15 cellular contexts compared by ENCODE assay signal in the genomic region with DNA sequence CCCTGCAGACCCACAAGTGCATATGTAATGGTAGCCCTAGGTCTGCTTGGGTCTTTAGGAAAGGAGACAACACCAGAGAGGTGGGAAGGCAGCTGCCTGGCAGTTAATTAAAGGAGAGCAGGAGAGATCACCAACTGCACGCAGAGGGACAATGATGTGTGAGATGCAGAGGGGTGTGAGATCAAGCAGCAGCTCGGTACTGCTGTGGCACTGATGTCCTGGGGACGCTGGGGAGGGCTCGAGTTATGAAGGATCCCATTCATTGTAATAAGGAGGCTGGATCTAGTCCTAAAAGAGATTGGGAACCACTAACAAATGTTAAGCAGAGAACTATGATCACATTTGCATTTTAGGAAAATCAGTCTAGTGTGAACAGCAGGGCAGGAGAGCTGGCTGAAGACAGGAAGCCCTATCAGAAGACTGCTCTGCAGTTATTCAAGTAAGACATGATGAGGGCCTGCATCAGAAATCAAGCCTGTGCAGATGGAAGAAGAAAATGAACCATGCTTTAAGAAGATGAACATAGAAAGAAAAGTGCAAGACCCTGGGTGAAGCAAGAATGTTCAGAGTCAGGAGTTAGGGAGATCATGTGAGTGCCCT.
"Had no signal": no experiment of that assay in that cellular context is flagged by ENCODE, and none has a peak within 500 bp of the region (broad histone marks: within the 10 kb centered on the region; RNA-seq: fewer than 3 reads in every experiment).

No MANE protein-coding gene starts in this region.

- H3K9me3 ChIP-seq: neutrophil, right atrium auricular region had no signal

- H3K36me3 ChIP-seq: neutrophil, right atrium auricular region had no signal

- H3K36me3 Mint-ChIP-seq: activated naive CD8-positive, alpha-beta T cell treated with anti-CD3 and anti-CD28 coated beads, Interleukin-2, amount 10 ng/mL, durations not matched to agents 7 days and 5 days had no signal

- DNase-seq: activated CD4-positive, alpha-beta T cell treated with anti-CD3 and anti-CD28 coated beads, Interleukin-2, amount 10 ng/mL, durations not matched to agents 7 days and 5 days; activated CD8-positive, alpha-beta memory T cell treated with anti-CD3 and anti-CD28 coated beads, Interleukin-2, amount 50 U/mL, for 48 hours; activated gamma-delta T cell treated with Interleukin-2 at 50 U/mL for 16 hours; activated naive CD8-positive, alpha-beta T cell treated with anti-CD3 and anti-CD28 coated beads, Interleukin-2, amount 10 ng/mL, durations not matched to agents 7 days and 5 days; dermis blood vessel endothelial cell; left colon; naive thymus-derived CD8-positive, alpha-beta T cell; stimulated activated CD4-positive, alpha-beta T cell treated with anti-CD3 and anti-CD28 coated beads, Interleukin-15, amount 100 ng/mL, for 24 hours; stimulated activated CD4-positive, alpha-beta T cell treated with anti-CD3 and anti-CD28 coated beads, Interleukin-4, amount 100 ng/mL, for 1 hour; stimulated activated naive CD8-positive, alpha-beta T cell treated with anti-CD3 and anti-CD28 coated beads, Interleukin-15, Interleukin-2, amounts not matched to agents 100 U/mL and 50 U/mL, for 24 hours; trophoblast cell had no signal

- H3K4me3 Mint-ChIP-seq: activated CD4-positive, alpha-beta T cell treated with anti-CD3 and anti-CD28 coated beads, Interleukin-2, amount 10 ng/mL, durations not matched to agents 7 days and 5 days; activated naive CD8-positive, alpha-beta T cell treated with anti-CD3 and anti-CD28 coated beads, Interleukin-2, amount 10 ng/mL, durations not matched to agents 7 days and 5 days had no signal

- H3K27ac Mint-ChIP-seq: activated CD4-positive, alpha-beta T cell treated with anti-CD3 and anti-CD28 coated beads, Interleukin-2, amount 10 ng/mL, durations not matched to agents 7 days and 5 days; activated naive CD8-positive, alpha-beta T cell treated with anti-CD3 and anti-CD28 coated beads, Interleukin-2, amount 10 ng/mL, durations not matched to agents 7 days and 5 days had no signal

- H3K4me1 ChIP-seq: right atrium auricular region had no signal

- H3K27ac ChIP-seq: neutrophil, right atrium auricular region, skin epidermis had no signal

- H3K9me3 Mint-ChIP-seq: activated CD4-positive, alpha-beta T cell treated with anti-CD3 and anti-CD28 coated beads, Interleukin-2, amount 10 ng/mL, durations not matched to agents 7 days and 5 days; activated naive CD8-positive, alpha-beta T cell treated with anti-CD3 and anti-CD28 coated beads, Interleukin-2, amount 10 ng/mL, durations not matched to agents 7 days and 5 days had no signal

- ATAC-seq: left colon; naive thymus-derived CD8-positive, alpha-beta T cell; stimulated activated naive CD8-positive, alpha-beta T cell treated with anti-CD3 and anti-CD28 coated beads, Interleukin-15, Interleukin-2, amounts not matched to agents 100 U/mL and 50 U/mL, for 24 hours had no signal

- H3K27me3 ChIP-seq: neutrophil, right atrium auricular region had no signal

- H3K4me3 ChIP-seq: lung, right atrium auricular region, skin epidermis had no signal
